22 cellular contexts compared by ENCODE assay signal in genomic region chr16:88426018-88426417, GRCh38. TPM values are rescaled to one million over a fixed set of nuclear protein-coding genes. Genes with fewer than 3 reads are reported as not detected.
DNase-seq lines count a peak whose midpoint lies in the region; FAIRE-seq and TF ChIP-seq lines count a peak whose summit lies in the region.
"Had no signal": no experiment of that assay in that cellular context is flagged by ENCODE, and none has a peak within 500 bp of the region (broad histone marks: within the 10 kb centered on the region; RNA-seq: fewer than 3 reads in every experiment).

No MANE protein-coding gene starts in this region.

- H3K79me1 ChIP-seq in H1 (ENCODE audit: low read depth, low read length) (no peaks in the 10 kb centered on the region), mesenchymal stem cell (replicated peaks; ENCODE audit: low read length, poor library complexity, severe bottlenecking) (no peaks in the 10 kb centered on the region)

- no peak overlapping the region for H3K56ac ChIP-seq in H1 (replicated peaks; ENCODE audit: insufficient read length, low read depth, low read length)

- H3K4me2 ChIP-seq in mammary epithelial cell (ENCODE audit: insufficient read depth, low read depth, low read length) (no peak overlapping the region), H1 (ENCODE audit: insufficient read depth in 1 of 2, low read depth in 2 of 2, low read length in 2 of 2) (no peak overlapping the region), mesenchymal stem cell (ENCODE audit: low read length, poor library complexity, severe bottlenecking) (no peak overlapping the region)
- H3K4me2 ChIP-seq: GM23338 had no signal

- H3K9me3 ChIP-seq in breast epithelium (no peaks in the 10 kb centered on the region), mammary epithelial cell (replicated peaks; ENCODE audit: insufficient read depth, low read length) (no peaks in the 10 kb centered on the region), H1 (ENCODE audit: insufficient read depth in 2 of 2, low read depth in 1 of 2, low read length in 1 of 2) (no peaks in the 10 kb centered on the region), prostate gland (no peaks in the 10 kb centered on the region), mesenchymal stem cell (ENCODE audit: control insufficient read depth, low read length) (no peaks in the 10 kb centered on the region)
- H3K9me3 ChIP-seq: BE2C; BLaER1 treated with 17β-estradiol and CSF1 and Interleukin-3, amounts not matched to agents 10 nM and 100 nM had no signal

- no peak for TF ChIP-seq RAD21 in H1 (IDR thresholded peaks at IDR 0.05 in 1 of 2, conservative IDR thresholded peaks at IDR 0.05 in 1 of 2; ENCODE audit: low read depth in 2 of 2, low read length in 2 of 2)

- H3K4ac ChIP-seq in H1 (replicated peaks; ENCODE audit: insufficient read length, low read depth, low read length): no peak overlapping the region
- H3K4ac ChIP-seq in mesenchymal stem cell (ENCODE audit: low read depth in 1 of 2, low read length in 2 of 2): no peak overlapping the region

- no peak for TF ChIP-seq POLR2A in breast epithelium (IDR thresholded peaks at IDR 0.05)
- no peak for TF ChIP-seq POLR2A in H1 (IDR thresholded peaks at IDR 0.05; ENCODE audit: control extremely low read depth in 1 of 2, low read depth in 2 of 2, low read length in 2 of 2)
- TF ChIP-seq POLR2A in prostate gland (IDR thresholded peaks at IDR 0.05): no peak

- no peak overlapping the region for H4K91ac ChIP-seq in H1 (replicated peaks; ENCODE audit: insufficient read length, low read length)
- no peak overlapping the region for H4K91ac ChIP-seq in mesenchymal stem cell (ENCODE audit: low read length)

- peaks cover 14% of the 10 kb centered on the region; the same call in 1 of the 2 replicates for H3K23me2 ChIP-seq in H1 (ENCODE audit: low read depth, low read length)

- peaks cover 0 to 11% of the 10 kb centered on the region in 2 donors for H3K27me3 ChIP-seq in breast epithelium
- H3K27me3 ChIP-seq in mammary epithelial cell (ENCODE audit: insufficient read depth, low read length): no peaks in the 10 kb centered on the region
- H3K27me3 ChIP-seq in H1 (replicated peaks in 1 of 4; ENCODE audit: control insufficient read depth in 3 of 4, extremely low read depth in 1 of 4, insufficient read depth in 3 of 4, low read length in 3 of 4): peaks cover 0 to 15% (median 7%) of the 10 kb centered on the region in 4 experiments; a peak in 4 of 7 replicates
- H3K27me3 ChIP-seq in prostate gland (replicated peaks; ENCODE audit: insufficient read depth): no peaks in the 10 kb centered on the region
- no peaks in the 10 kb centered on the region for H3K27me3 ChIP-seq in mesenchymal stem cell (ENCODE audit: control insufficient read depth in 1 of 2, insufficient read depth in 1 of 2, low read length in 2 of 2)
- H3K27me3 ChIP-seq: BE2C had no signal

- POLR2A ChIA-PET in H1 (lab: Charles Lee; ENCODE audit: partially characterized antibody): no interaction called here

- H3K9ac ChIP-seq in mammary epithelial cell (ENCODE audit: insufficient read depth, low read length) (no peak overlapping the region), H1 (replicated peaks in 1 of 4; ENCODE audit: extremely low read depth in 1 of 4, low read depth in 3 of 4, low read length in 3 of 4) (no peak overlapping the region), mesenchymal stem cell (ENCODE audit: low read length) (no peak overlapping the region)

- no peak overlapping the region for H3K4me3 ChIP-seq in breast epithelium
- H3K4me3 ChIP-seq in mammary epithelial cell (replicated peaks in 1 of 3; ENCODE audit: insufficient read depth in 1 of 3, low read depth in 2 of 3, low read length in 3 of 3): no peak overlapping the region
- no peak overlapping the region for H3K4me3 ChIP-seq in H1 (ENCODE audit: extremely low read depth in 1 of 4, insufficient read depth in 2 of 4, low read depth in 3 of 4, low read length in 4 of 4)
- no peak overlapping the region for H3K4me3 ChIP-seq in prostate gland
- H3K4me3 ChIP-seq in mesenchymal stem cell (ENCODE audit: insufficient read depth in 1 of 2, low read depth in 1 of 2, low read length in 2 of 2): no peak overlapping the region
- H3K4me3 ChIP-seq: BLaER1 treated with 17β-estradiol and CSF1 and Interleukin-3, amounts not matched to agents 10 nM and 100 nM; GM23338 had no signal

- H3K36me3 ChIP-seq in breast epithelium (no peaks in the 10 kb centered on the region), mammary epithelial cell (ENCODE audit: insufficient read depth, low read length) (no peaks in the 10 kb centered on the region), H1 (ENCODE audit: control insufficient read depth in 2 of 4, insufficient read depth in 4 of 4, low read length in 3 of 4) (no peaks in the 10 kb centered on the region), prostate gland (no peaks in the 10 kb centered on the region), mesenchymal stem cell (ENCODE audit: control insufficient read depth in 1 of 2, insufficient read depth in 2 of 2, low read depth in 1 of 2, low read length in 2 of 2) (peaks cover 0 to 22% of the 10 kb centered on the region in 2 experiments)
- H3K36me3 ChIP-seq: BE2C had no signal

- intact Hi-C loops in breast epithelium (cut with DNase I; ENCODE audit: low total_unique reads): no loop called here
- intact Hi-C loops in mammary epithelial cell (cut with micrococcal nuclease): no loop called here
- intact Hi-C loops in prostate gland (cut with DNase I): no loop called here

- H2BK5ac ChIP-seq in H1 (ENCODE audit: low read depth, low read length): no peak overlapping the region
- H2BK5ac ChIP-seq in mesenchymal stem cell (ENCODE audit: low read depth, low read length, poor library complexity, severe bottlenecking): no peak overlapping the region

- no peak for DNase-seq in breast epithelium (ENCODE audit: low spot score in 2 of 2)
- no peak for DNase-seq in mammary epithelial cell
- no peak for DNase-seq in H1 (ENCODE audit: low read depth in 1 of 2, low spot score in 2 of 2)
- no peak for DNase-seq in prostate gland (ENCODE audit: low spot score)
- DNase-seq in activated T-cell treated with anti-CD3 and anti-CD28 coated beads, Interleukin-2, amount 50 U/mL, for 48 hours: no peak
- no peak for DNase-seq in mesenchymal stem cell
- DNase-seq: AML-193; BE2C; CD4-positive, alpha-beta T cell; CD8-positive, alpha-beta memory T cell; DMS53; DMS79 treated with DMSO at 0.1 percent for 48 hours; GF-D8; HCEC 1CT had no signal

- CTCF ChIA-PET in mammary epithelial cell (lab: Charles Lee; ENCODE audit: low non-redundant PET): no interaction called here
- CTCF ChIA-PET in H1 (lab: Charles Lee; ENCODE audit: partially characterized antibody): interaction anchor here (3.1 kb wide), 1 partner anchor 11 kb away, joined by 21 read pairs; no protein-coding TSS in a partner anchor

- H3K23ac ChIP-seq in H1 (ENCODE audit: insufficient read length) (no peak overlapping the region), mesenchymal stem cell (ENCODE audit: low read length in 2 of 2) (no peak overlapping the region)

- H4K8ac ChIP-seq in H1 (ENCODE audit: extremely low read depth, insufficient read depth, low read length) (peak overlapping the region; percentile 68; the same call in 1 of the 2 replicates), mesenchymal stem cell (ENCODE audit: low read length) (no peak overlapping the region)

- H2BK12ac ChIP-seq in H1 (ENCODE audit: low read depth, low read length) (no peak overlapping the region), mesenchymal stem cell (ENCODE audit: low read length in 2 of 2) (no peak overlapping the region)

- no peak for TF ChIP-seq CTCF in breast epithelium (IDR thresholded peaks at IDR 0.05)
- no peak for TF ChIP-seq CTCF in mammary epithelial cell (conservative IDR thresholded peaks at IDR 0.05 in 1 of 2, IDR thresholded peaks at IDR 0.05 in 1 of 2; ENCODE audit: extremely low read depth in 1 of 2, insufficient read depth in 1 of 2, low read depth in 1 of 2, low read length in 2 of 2)
- TF ChIP-seq CTCF in H1 (IDR thresholded peaks at IDR 0.05; ENCODE audit: control extremely low read depth in 1 of 3, insufficient read depth in 1 of 3, low read depth in 1 of 3, low read length in 3 of 3): no peak
- no peak for TF ChIP-seq CTCF in prostate gland (IDR thresholded peaks at IDR 0.05)

- H3K18ac ChIP-seq in H1 (ENCODE audit: extremely low read depth, low read length) (no peak overlapping the region), mesenchymal stem cell (ENCODE audit: low read depth in 1 of 2, low read length in 2 of 2) (no peak overlapping the region)

- H3K79me2 ChIP-seq in mammary epithelial cell (ENCODE audit: insufficient read depth, low read length): no peaks in the 10 kb centered on the region
- no peaks in the 10 kb centered on the region for H3K79me2 ChIP-seq in H1 (ENCODE audit: control insufficient read depth in 1 of 2, insufficient read depth in 2 of 2, low read length in 2 of 2)

- H4K20me1 ChIP-seq in mammary epithelial cell (ENCODE audit: insufficient read depth, low read length) (no peaks in the 10 kb centered on the region), H1 (replicated peaks in 1 of 2; ENCODE audit: control insufficient read depth in 1 of 2, insufficient read depth in 2 of 2, low read length in 2 of 2) (peaks cover 0 to 10% of the 10 kb centered on the region in 2 experiments)

- dilution Hi-C loops in mammary epithelial cell (cut with HindIII; ENCODE audit: low sequenced_read_pairs): no loop called here

- H2AK5ac ChIP-seq in H1 (ENCODE audit: low read depth, low read length) (no peak overlapping the region), mesenchymal stem cell (ENCODE audit: low read length, severe bottlenecking) (no peak overlapping the region)

- no peak overlapping the region for H2AFZ ChIP-seq in mammary epithelial cell (ENCODE audit: low read depth, low read length)
- no peak overlapping the region for H2AFZ ChIP-seq in H1 (ENCODE audit: low read length)
- no peak overlapping the region for H2AFZ ChIP-seq in mesenchymal stem cell (ENCODE audit: low read depth, low read length)
- H2AFZ ChIP-seq: GM23338 had no signal

- no peak overlapping the region for H2BK120ac ChIP-seq in H1 (replicated peaks; ENCODE audit: low read depth, low read length)
- H2BK120ac ChIP-seq in mesenchymal stem cell (ENCODE audit: low read depth, low read length): no peak overlapping the region

- BruUV-seq in mammary epithelial cell (replicated peaks; lab: Mats Ljungman, UMichigan): no TSS peak

- 96% methylated on average over 7 of the region's 13 CpGs for WGBS in mammary epithelial cell (ENCODE audit: low coverage, missing lambda C conversion rate)
- WGBS in H1 (ENCODE audit: extremely low coverage in 1 of 2, insufficient coverage in 1 of 2, insufficient read length in 1 of 2, insufficient replicate concordance in 2 of 2, low coverage in 1 of 2, low lambda C conversion rate in 2 of 2, missing lambda C conversion rate in 1 of 2), 2 experiments: 90% methylated on average over 10 of the region's 13 CpGs; no CpG with 5 or more reads in 1 of the 2 experiments
- WGBS in prostate gland: 88% methylated on average over 13 of the region's 13 CpGs
- 92% methylated on average over 13 of the region's 13 CpGs for WGBS in mesenchymal stem cell

- H2BK15ac ChIP-seq in H1 (ENCODE audit: low read length) (no peak overlapping the region), mesenchymal stem cell (ENCODE audit: low read depth, poor library complexity, severe bottlenecking) (no peak overlapping the region)

- H3K4me1 ChIP-seq in breast epithelium (peaks cover 0 to 5% of the 10 kb centered on the region in 2 donors), mammary epithelial cell (ENCODE audit: insufficient read depth, low read length) (peaks cover 15% of the 10 kb centered on the region), H1 (replicated peaks in 1 of 4; ENCODE audit: control insufficient read depth in 3 of 4, insufficient read depth in 4 of 4, low read length in 3 of 4) (peaks cover 0 to 5% (median 2%) of the 10 kb centered on the region in 4 experiments; a peak in 2 of 7 replicates), prostate gland (replicated peaks) (peaks cover 9% of the 10 kb centered on the region), mesenchymal stem cell (ENCODE audit: control insufficient read depth, insufficient read depth, low read depth, low read length) (no peaks in the 10 kb centered on the region)
- H3K4me1 ChIP-seq: BE2C had no signal

- no peak overlapping the region for H2BK20ac ChIP-seq in H1 (ENCODE audit: low read length)

- H3K14ac ChIP-seq in H1 (ENCODE audit: insufficient read length) (no peak overlapping the region), mesenchymal stem cell (ENCODE audit: low read length in 2 of 2) (no peak overlapping the region)

- peak overlapping the region; percentile 72 to 75 for H3K27ac ChIP-seq in breast epithelium
- no peak overlapping the region for H3K27ac ChIP-seq in mammary epithelial cell (ENCODE audit: insufficient read depth, low read depth, low read length)
- H3K27ac ChIP-seq in H1 (ENCODE audit: low read depth, low read length): no peak overlapping the region
- peak overlapping the region; percentile 38 to 74 for H3K27ac ChIP-seq in prostate gland
- H3K27ac ChIP-seq in mesenchymal stem cell (ENCODE audit: low read length, poor library complexity, severe bottlenecking): no peak overlapping the region
- H3K27ac ChIP-seq: 22Rv1; BLaER1 treated with 17β-estradiol and CSF1 and Interleukin-3, amounts not matched to agents 10 nM and 100 nM had no signal

- no peak for FAIRE-seq in H1 (lab: Jason Lieb, UNC)
- FAIRE-seq: A204.1, D721Med, GM12891, GM18507, H54 had no signal

- in situ Hi-C loops in mammary epithelial cell (cut with MboI; ENCODE audit: low sequenced_read_pairs in 2 of 2): loop anchor here in 1 of 2 donors (25.0 kb wide), 1 partner anchor 239 kb away; no protein-coding TSS in a partner anchor

- no peak for TF ChIP-seq EP300 in H1 (IDR thresholded peaks at IDR 0.05; ENCODE audit: borderline replicate concordance in 1 of 2, low read depth in 2 of 2, low read length in 2 of 2)

- H4K5ac ChIP-seq in H1 (ENCODE audit: insufficient read length, low read depth, low read length): no peak overlapping the region

RNA-seq across cellular contexts. Expression of gene ZFPM1, which starts 27.1 kb away (rescaled TPM):
- total RNA-seq in breast epithelium (1 to 10 TPM in 2 of 3 donors, under 1 TPM in 1; 0.32 to 2.9 (median 2.3) TPM), mammary epithelial cell (10 to 100 TPM in 1 of 2 donors, 1 to 10 TPM in 1; 2.0 to 14.1 TPM), prostate gland (10 to 100 TPM in 1 of 2 donors, 1 to 10 TPM in 1; 4.1 to 21.5 TPM)
- polyA plus RNA-seq in mammary epithelial cell (0.90 TPM), H1 (2011; rRNA removed) (0.74 and 1.4 TPM in 2 replicates)
- polyA minus RNA-seq in mammary epithelial cell: 0.21 TPM
- 3.4 and 4.8 TPM in 2 replicates for total RNA-seq in H1 (2021; fragmentation: NEBNext Ultra II Directional; extraction: Animal tissue kit (Norgen Biotek cat#: 25700))
- 1.1 TPM for polyA plus RNA-seq in H1 (2011; cell fraction: cytosol; rRNA removed)
- polyA plus RNA-seq in H1 (2011; cell fraction: nucleus; rRNA removed): 3.6 TPM
- polyA plus RNA-seq in H1 (2012, experiment 1 of 2): 1.5 to 3.3 TPM (median 1.9 TPM) in 4 replicates
- polyA plus RNA-seq in H1 (2012, experiment 2 of 2): 1.00 TPM
- 3.1 TPM for polyA plus RNA-seq in H1 (2013, experiment 1 of 2)
- polyA plus RNA-seq in H1 (2013, experiment 2 of 2): 2.9 TPM
- polyA minus RNA-seq in H1 (2011; rRNA and poly(A)+ RNA removed): 0.29 and 0.57 TPM in 2 replicates
- 2.8 TPM for polyA minus RNA-seq in H1 (2011; cell fraction: cytosol; rRNA and poly(A)+ RNA removed)
- polyA minus RNA-seq in H1 (2011; cell fraction: nucleus; rRNA and poly(A)+ RNA removed): 3.3 TPM
- 3.4 TPM for polyA plus RNA-seq in mesenchymal stem cell (2013, experiment 1 of 2)
- 3.4 TPM for polyA plus RNA-seq in mesenchymal stem cell (2013, experiment 2 of 2)

RNA-seq across cellular contexts. Expression of gene ZNF469, which starts 43.3 kb away (rescaled TPM):
- 1 to 10 TPM in 1 of 3 donors, under 1 TPM in 2; 0.80 to 1.5 (median 0.98) TPM for total RNA-seq in breast epithelium
- 1 to 10 TPM in 1 of 2 donors, under 1 TPM in 1; 0.14 to 3.2 TPM for total RNA-seq in mammary epithelial cell
- 0.05 TPM for polyA plus RNA-seq in mammary epithelial cell
- 0.05 TPM for polyA minus RNA-seq in mammary epithelial cell
- total RNA-seq in H1 (2021; fragmentation: NEBNext Ultra II Directional; extraction: Animal tissue kit (Norgen Biotek cat#: 25700)): 1.8 and 2.0 TPM in 2 replicates
- 0.30 and 0.53 TPM in 2 replicates for polyA plus RNA-seq in H1 (2011; rRNA removed)
- polyA plus RNA-seq in H1 (2011; cell fraction: cytosol; rRNA removed): 0.23 TPM
- 1.1 TPM for polyA plus RNA-seq in H1 (2011; cell fraction: nucleus; rRNA removed)
- 0.54 to 0.96 TPM (median 0.90 TPM) in 4 replicates for polyA plus RNA-seq in H1 (2012, experiment 1 of 2)
- 0.63 TPM for polyA plus RNA-seq in H1 (2012, experiment 2 of 2)
- 0.45 TPM for polyA plus RNA-seq in H1 (2013, experiment 1 of 2)
- polyA plus RNA-seq in H1 (2013, experiment 2 of 2): 0.42 TPM
- 0.32 and 0.41 TPM in 2 replicates for polyA minus RNA-seq in H1 (2011; rRNA and poly(A)+ RNA removed)
- polyA minus RNA-seq in H1 (2011; cell fraction: cytosol; rRNA and poly(A)+ RNA removed): 1.1 TPM
- polyA minus RNA-seq in H1 (2011; cell fraction: nucleus; rRNA and poly(A)+ RNA removed): 1.5 TPM
- 1 to 10 TPM; 3.6 to 4.4 TPM for total RNA-seq in prostate gland
- polyA plus RNA-seq in mesenchymal stem cell (2013, experiment 1 of 2): 11.1 TPM
- polyA plus RNA-seq in mesenchymal stem cell (2013, experiment 2 of 2): 10.4 TPM

Comparison
In these comparisons a context has a peak if more than half of its experiments do, and no peak if none do; other contexts are left out.
1. H3K27ac ChIP-seq: peak in breast epithelium (2 of 2) and prostate gland (2 of 2); none in mammary epithelial cell (single experiment), H1 (single experiment) and mesenchymal stem cell (single experiment).